In the genomic region with DNA sequence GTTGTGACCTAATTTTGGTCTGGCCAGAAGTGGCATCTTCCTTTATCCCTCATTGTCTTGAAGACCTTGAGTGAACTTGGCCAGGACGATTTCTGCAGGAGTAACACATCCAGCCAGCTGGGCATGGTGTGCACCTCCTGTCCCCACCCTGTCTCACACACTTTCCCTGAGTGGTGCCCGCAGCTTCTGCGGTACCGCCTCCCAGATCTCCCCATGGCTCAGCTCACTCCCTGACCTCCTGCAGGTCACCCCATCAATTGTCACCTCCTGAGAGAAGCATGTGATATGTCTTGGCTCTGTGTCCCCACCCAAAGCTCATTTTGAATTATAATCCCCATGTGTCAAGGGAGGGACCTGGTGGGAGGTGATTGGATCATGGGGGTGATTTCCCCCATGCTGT, we compare ENCODE assay signal across 13 cellular contexts.
"Had no signal": no experiment of that assay in that cellular context is flagged by ENCODE, and none has a peak within 500 bp of the region (broad histone marks: within the 10 kb centered on the region; RNA-seq: fewer than 3 reads in every experiment).

No MANE protein-coding gene starts in this region.

- ATAC-seq: effector memory CD8-positive, alpha-beta T cell; left lobe of liver; lower lobe of right lung; stimulated activated naive CD8-positive, alpha-beta T cell treated with anti-CD3 and anti-CD28 coated beads, Interleukin-15, Interleukin-2, amounts not matched to agents 100 U/mL and 50 U/mL, for 24 hours had no signal

- H3K4me1 ChIP-seq: lower lobe of right lung, parathyroid adenoma, prostate gland, tibial nerve had no signal

- H3K27me3 ChIP-seq: tibial nerve had no signal

- H3K9me3 ChIP-seq: lower lobe of right lung, prostate gland, tibial nerve had no signal

- H3K36me3 ChIP-seq: lower lobe of right lung, prostate gland, tibial nerve had no signal

- H3K9ac ChIP-seq: parathyroid adenoma had no signal

- DNase-seq: effector memory CD8-positive, alpha-beta T cell; foreskin melanocyte; hippocampal formation; kidney glomerular epithelial cell; lower lobe of right lung; midbrain; stimulated activated CD4-positive, alpha-beta T cell treated with anti-CD3 and anti-CD28 coated beads, Interleukin-2, amount 100 ng/mL, for 48 hours; stimulated activated naive CD8-positive, alpha-beta T cell treated with anti-CD3 and anti-CD28 coated beads, Interleukin-15, Interleukin-2, amounts not matched to agents 100 U/mL and 50 U/mL, for 24 hours had no signal

- H3K27ac ChIP-seq: lower lobe of right lung, parathyroid adenoma, prostate gland, tibial nerve had no signal

- H2AFZ ChIP-seq: parathyroid adenoma had no signal

- H3K79me2 ChIP-seq: parathyroid adenoma had no signal

- H3K4me2 ChIP-seq: smooth muscle cell had no signal

- H3K4me3 ChIP-seq: lower lobe of right lung, prostate gland, smooth muscle cell, tibial nerve had no signal
